ENCODE assay signal across 19 cellular contexts in the genomic region with DNA sequence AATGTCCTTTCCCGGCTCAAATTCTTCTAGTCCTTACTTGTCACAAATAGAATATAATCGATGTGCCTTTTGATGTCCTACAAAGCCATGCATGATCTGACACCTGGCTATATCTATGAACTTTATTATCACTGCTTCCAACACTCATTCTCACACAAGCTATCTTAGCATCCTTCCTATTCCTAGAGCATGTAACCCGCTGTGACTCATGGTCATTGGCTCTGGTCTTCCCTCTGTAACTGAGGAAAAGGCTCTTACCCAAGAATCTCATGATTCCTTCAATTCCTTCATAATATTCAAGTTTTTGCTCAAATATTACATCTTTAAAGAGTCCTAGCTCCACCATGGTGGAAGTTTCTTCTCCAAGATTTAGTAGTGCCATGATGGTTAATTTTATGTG.
DNase-seq lines count a peak whose midpoint lies in the region; ATAC-seq and TF ChIP-seq lines count a peak whose summit lies in the region.
"Had no signal": no experiment of that assay in that cellular context is flagged by ENCODE, and none has a peak within 500 bp of the region (broad histone marks: within the 10 kb centered on the region; RNA-seq: fewer than 3 reads in every experiment).

No MANE protein-coding gene starts in this region.

- H3K27me3 Mint-ChIP-seq in MCF 10A (ENCODE audit: insufficient read depth, unreplicated experiment), result no peaks in the 10 kb centered on the region
- peaks cover 3% of the 10 kb centered on the region for H3K27me3 Mint-ChIP-seq in type B pancreatic cell
- H3K27me3 Mint-ChIP-seq: brain, IgD-negative memory B cell had no signal

- BruUV-seq in MCF 10A (replicated peaks; lab: Mats Ljungman, UMichigan), result no TSS peak

- intact Hi-C loops in MCF 10A (cut with micrococcal nuclease) (loop anchor here (2.0 kb wide), 2 partner anchors 57 to 271 kb away; no protein-coding TSS in a partner anchor), breast epithelium (cut with DNase I; ENCODE audit: low total_unique reads) (loop anchor here (5.0 kb wide), 2 partner anchors 466 to 664 kb away; no protein-coding TSS in a partner anchor)

- no peak for TF ChIP-seq CTCF in MCF 10A (IDR thresholded peaks at IDR 0.05; ENCODE audit: unreplicated experiment)
- no peak for TF ChIP-seq CTCF in breast epithelium (IDR thresholded peaks at IDR 0.05)
- TF ChIP-seq CTCF in right atrium auricular region (IDR thresholded peaks at IDR 0.05), result no peak
- no peak for TF ChIP-seq CTCF in type B pancreatic cell (conservative IDR thresholded peaks at IDR 0.05)

- H3K4me3 ChIP-seq in breast epithelium (no peak overlapping the region), right atrium auricular region (no peak overlapping the region)
- H3K4me3 ChIP-seq: skin epidermis, tibial nerve had no signal

- DNase-seq in MCF 10A (ENCODE audit: unreplicated experiment) (peak; percentile 33), breast epithelium (ENCODE audit: low spot score in 2 of 2) (no peak), right atrium auricular region (ENCODE audit: low spot score) (no peak), type B pancreatic cell (ENCODE audit: extremely low spot score, unreplicated experiment) (no peak), epidermal melanocyte (ENCODE audit: insufficient read length, low spot score) (no peak), DMS153 treated with DMSO at 0.1 percent for 48 hours (lab: John Stamatoyannopoulos, UW; ENCODE audit: unreplicated experiment) (no peak)
- DNase-seq: activated T-cell treated with anti-CD3 and anti-CD28 coated beads, Interleukin-2, amount 50 U/mL, for 1 hour; DMS153; H7; naive thymus-derived CD8-positive, alpha-beta T cell; NCI-H1694; NCI-H774 had no signal

- H3K4me1 ChIP-seq in breast epithelium, result no peaks in the 10 kb centered on the region
- no peaks in the 10 kb centered on the region for H3K4me1 ChIP-seq in right atrium auricular region

- peaks cover 0 to 7% of the 10 kb centered on the region in 2 donors for H3K9me3 ChIP-seq in breast epithelium
- no peaks in the 10 kb centered on the region for H3K9me3 ChIP-seq in right atrium auricular region
- H3K9me3 ChIP-seq: tibial nerve had no signal

- H3K4me3 Mint-ChIP-seq in MCF 10A (ENCODE audit: unreplicated experiment) (peak overlapping the region; percentile 20), type B pancreatic cell (no peak overlapping the region)
- H3K4me3 Mint-ChIP-seq: brain; IgD-negative memory B cell; naive thymus-derived CD8-positive, alpha-beta T cell had no signal

- H3K27me3 ChIP-seq in breast epithelium (no peaks in the 10 kb centered on the region), right atrium auricular region (no peaks in the 10 kb centered on the region)
- H3K27me3 ChIP-seq: tibial nerve had no signal

- H3K9me3 Mint-ChIP-seq in MCF 10A (ENCODE audit: unreplicated experiment), result peaks cover 16% of the 10 kb centered on the region
- H3K9me3 Mint-ChIP-seq in type B pancreatic cell, result peaks cover 11% of the 10 kb centered on the region

- H3K4me1 Mint-ChIP-seq in MCF 10A (ENCODE audit: insufficient read depth, unreplicated experiment), result peaks cover 43% of the 10 kb centered on the region
- peaks cover 8% of the 10 kb centered on the region for H3K4me1 Mint-ChIP-seq in type B pancreatic cell (ENCODE audit: unreplicated experiment)
- H3K4me1 Mint-ChIP-seq: brain; IgD-negative memory B cell; naive thymus-derived CD8-positive, alpha-beta T cell had no signal

- H3K27ac Mint-ChIP-seq in MCF 10A (ENCODE audit: low read depth, unreplicated experiment), result peak overlapping the region; percentile 99
- H3K27ac Mint-ChIP-seq in type B pancreatic cell, result peak overlapping the region; percentile 87
- H3K27ac Mint-ChIP-seq: IgD-negative memory B cell; naive thymus-derived CD8-positive, alpha-beta T cell had no signal

- no peak for TF ChIP-seq POLR2A in breast epithelium (IDR thresholded peaks at IDR 0.05)

- CTCF ChIA-PET in MCF 10A (lab: Yijun Ruan, JAX), result interaction anchor here (5.6 kb wide), 1 partner anchor 82 kb away, joined by 39 read pairs; no protein-coding TSS in a partner anchor

- POLR2A ChIA-PET in MCF 10A (lab: Yijun Ruan, JAX), result interaction anchor here (1.3 to 1.6 kb wide), 2 partner anchors 18 to 67 kb away, joined by 4 read pairs; no protein-coding TSS in a partner anchor

- H3K36me3 ChIP-seq in breast epithelium (no peaks in the 10 kb centered on the region), right atrium auricular region (no peaks in the 10 kb centered on the region)
- H3K36me3 ChIP-seq: tibial nerve had no signal

- no peak for ATAC-seq in HG02678 (IDR thresholded peaks at IDR 0.05; ENCODE audit: unreplicated experiment)
- ATAC-seq: naive thymus-derived CD8-positive, alpha-beta T cell had no signal

- H3K36me3 Mint-ChIP-seq in MCF 10A (ENCODE audit: insufficient read depth, unreplicated experiment), result no peaks in the 10 kb centered on the region
- H3K36me3 Mint-ChIP-seq in type B pancreatic cell, result no peaks in the 10 kb centered on the region
- H3K36me3 Mint-ChIP-seq: brain; IgD-negative memory B cell; naive thymus-derived CD8-positive, alpha-beta T cell had no signal

- H3K27ac ChIP-seq in breast epithelium (peak overlapping the region in 1 of 2 donors; percentile 4), angular gyrus (ENCODE audit: low read depth, low read length) (peak overlapping the region; percentile 8), right atrium auricular region (peak overlapping the region; percentile 11 to 67)
- H3K27ac ChIP-seq: 22Rv1 had no signal
